10 cellular contexts compared by ENCODE assay signal in the genomic region with DNA sequence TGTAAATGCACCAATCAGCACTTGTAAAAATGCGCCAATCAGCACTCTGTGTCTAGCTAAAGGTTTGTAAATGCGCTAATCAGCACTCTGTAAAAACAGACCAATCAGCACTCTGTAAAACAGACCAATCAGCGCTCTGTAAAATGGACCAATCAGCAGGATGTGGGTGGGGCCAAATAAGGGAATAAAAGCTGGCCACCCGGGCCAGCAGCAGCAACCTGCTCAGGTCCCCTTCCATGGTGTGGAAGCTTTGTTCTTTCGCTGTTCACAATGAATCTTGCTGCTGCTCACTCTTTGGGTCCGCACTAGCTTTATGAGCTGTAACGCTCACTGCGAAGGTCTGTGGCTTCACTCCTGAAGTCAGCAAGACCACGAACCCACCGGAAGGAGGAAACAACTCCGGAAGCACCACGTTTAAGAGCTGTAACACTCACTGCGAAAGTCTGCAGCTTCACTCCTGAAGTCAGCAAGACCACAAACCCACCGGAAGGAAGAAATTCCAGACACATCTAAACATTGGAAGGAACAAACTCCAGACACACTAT. TPM values are rescaled to one million over a fixed set of nuclear protein-coding genes. Genes with fewer than 3 reads are reported as not detected.
DNase-seq lines count a peak whose midpoint lies in the region; ATAC-seq, FAIRE-seq and TF ChIP-seq lines count a peak whose summit lies in the region.
"Not testable (repeated sequence)": the region's sequence is repeated elsewhere in the genome, so short reads cannot be mapped to it uniquely, and the experiment has no call there.
"Had no signal": no experiment of that assay in that cellular context is flagged by ENCODE, and none has a peak within 500 bp of the region (broad histone marks: within the 10 kb centered on the region; RNA-seq: fewer than 3 reads in every experiment).

No MANE protein-coding gene starts in this region.

- H3K4me1 ChIP-seq in astrocyte (ENCODE audit: insufficient read depth, low read length): not testable (repeated sequence)

- not testable (repeated sequence) for H3K27me3 ChIP-seq in astrocyte (ENCODE audit: insufficient read depth, low read length)

- not testable (repeated sequence) for H3K27me3 Mint-ChIP-seq in activated T-helper 17 cell treated with anti-CD3 and anti-CD28 coated beads, Interleukin-2, amount 50 U/mL, for 72 hours; astrocyte (ENCODE audit: low read depth, unreplicated experiment); mesothelial cell of epicardium (ENCODE audit: low read depth)

- H3K36me3 Mint-ChIP-seq in activated T-helper 17 cell treated with anti-CD3 and anti-CD28 coated beads, Interleukin-2, amount 50 U/mL, for 72 hours (ENCODE audit: low read depth); astrocyte (ENCODE audit: low read depth, unreplicated experiment); mesothelial cell of epicardium: not testable (repeated sequence)

- H3K4me3 ChIP-seq in SK-N-MC: peak overlapping the region; percentile 36; the same call in 1 of the 2 replicates
- H3K4me3 ChIP-seq in astrocyte (ENCODE audit: insufficient read depth, low read depth, low read length): not testable (repeated sequence)

- H3K79me2 ChIP-seq in astrocyte (ENCODE audit: insufficient read depth, low read length): not testable (repeated sequence)

- not testable (repeated sequence) for H3K9me3 Mint-ChIP-seq in activated T-helper 17 cell treated with anti-CD3 and anti-CD28 coated beads, Interleukin-2, amount 50 U/mL, for 72 hours; astrocyte (ENCODE audit: unreplicated experiment); mesothelial cell of epicardium

- peak overlapping the region; percentile 88 for H3K27ac Mint-ChIP-seq in activated T-helper 17 cell treated with anti-CD3 and anti-CD28 coated beads, Interleukin-2, amount 50 U/mL, for 72 hours
- peak overlapping the region; percentile 56 for H3K27ac Mint-ChIP-seq in astrocyte (ENCODE audit: unreplicated experiment)
- peak overlapping the region; percentile 7 for H3K27ac Mint-ChIP-seq in mesothelial cell of epicardium

- not testable (repeated sequence) for H3K4me2 ChIP-seq in astrocyte (ENCODE audit: low read length)

- DNase-seq in GDM1 (lab: John Stamatoyannopoulos, UW): peak; percentile 69
- DNase-seq in SK-N-MC (ENCODE audit: low read depth, low spot score); astrocyte (ENCODE audit: low read depth); mesothelial cell of epicardium (ENCODE audit: low spot score in 2 of 2, unreplicated experiment in 2 of 2): not testable (repeated sequence)
- peak; percentile 28 to 30 for DNase-seq in activated CD4-positive, alpha-beta T cell treated with anti-CD3 and anti-CD28 coated beads, Interleukin-2, amount 50 U/mL, for 48 hours
- peak; percentile 25 to 40 for DNase-seq in stimulated activated CD4-positive, alpha-beta T cell treated with anti-CD3 and anti-CD28 coated beads, Interleukin-2, amount 100 ng/mL, for 24 hours

- H2AFZ ChIP-seq in astrocyte (ENCODE audit: low read depth, low read length): not testable (repeated sequence)

- not testable (repeated sequence) for H3K36me3 ChIP-seq in SK-N-MC (ENCODE audit: insufficient read depth, low read length); astrocyte (ENCODE audit: insufficient read depth, low read length)

- not testable (repeated sequence) for H3K9me3 ChIP-seq in SK-N-MC (ENCODE audit: low read depth, low read length); astrocyte (ENCODE audit: insufficient read depth, low read depth, low read length)

- not testable (repeated sequence) for H4K20me1 ChIP-seq in astrocyte (ENCODE audit: insufficient read depth, low read length)

- not testable (repeated sequence) for H3K27ac ChIP-seq in SK-N-MC; astrocyte (ENCODE audit: low read depth, low read length)

- not testable (repeated sequence) for H3K9ac ChIP-seq in SK-N-MC (ENCODE audit: insufficient read length); astrocyte (ENCODE audit: low read length)

- peak; percentile 80 for ATAC-seq in activated T-helper 17 cell treated with anti-CD3 and anti-CD28 coated beads, Interleukin-2, amount 50 U/mL, for 72 hours (replicated peaks)

- peak overlapping the region; percentile 83 for H3K4me3 Mint-ChIP-seq in activated T-helper 17 cell treated with anti-CD3 and anti-CD28 coated beads, Interleukin-2, amount 50 U/mL, for 72 hours
- peak overlapping the region; percentile 67 for H3K4me3 Mint-ChIP-seq in astrocyte (ENCODE audit: unreplicated experiment)
- not testable (repeated sequence) for H3K4me3 Mint-ChIP-seq in mesothelial cell of epicardium

- not testable (repeated sequence) for TF ChIP-seq CTCF in astrocyte (IDR thresholded peaks at IDR 0.05; ENCODE audit: insufficient read depth, low read depth, low read length); mesothelial cell of epicardium (IDR thresholded peaks at IDR 0.05; ENCODE audit: unreplicated experiment)

- FAIRE-seq in astrocyte (lab: Jason Lieb, UNC): not testable (repeated sequence)

- not testable (repeated sequence) for H3K4me1 Mint-ChIP-seq in activated T-helper 17 cell treated with anti-CD3 and anti-CD28 coated beads, Interleukin-2, amount 50 U/mL, for 72 hours; astrocyte (ENCODE audit: low read depth, unreplicated experiment); mesothelial cell of epicardium

RNA-seq across cellular contexts. Expression of gene IGFBP3, which starts 19.2 kb away (rescaled TPM):
- total RNA-seq in activated T-helper 17 cell treated with anti-CD3 and anti-CD28 coated beads, Interleukin-2, amount 50 U/mL, for 72 hours: 1 to 10 TPM; 2.6 to 3.6 TPM
- total RNA-seq in astrocyte: 1,092 and 1,283 TPM in 2 replicates
- total RNA-seq in mesothelial cell of epicardium: 1,085 to 1,177 TPM (median 1,171 TPM) in 3 replicates

RNA-seq across cellular contexts. Expression of gene IGFBP1, which starts 52.0 kb away (rescaled TPM):
- not detected for total RNA-seq in activated T-helper 17 cell treated with anti-CD3 and anti-CD28 coated beads, Interleukin-2, amount 50 U/mL, for 72 hours
- total RNA-seq in astrocyte (not detected in 2 replicates), mesothelial cell of epicardium (not detected in 3 replicates)
- total RNA-seq: ascending aorta, heart right ventricle, left colon had no signal

Comparison
In these comparisons a context has a peak if more than half of its experiments do, and no peak if none do; other contexts are left out.
1. H3K27ac Mint-ChIP-seq: peak in every context shown above with its lines; median percentile 88 in activated T-helper 17 cell treated with anti-CD3 and anti-CD28 coated beads, Interleukin-2, amount 50 U/mL, for 72 hours; 56 in astrocyte; 7 in mesothelial cell of epicardium.
2. RNA of gene IGFBP3, which starts 19.2 kb away (total RNA-seq): 1,092 to 1,283 TPM in astrocyte and 1,085 to 1,177 TPM in mesothelial cell of epicardium; 2.6 to 3.6 TPM in activated T-helper 17 cell treated with anti-CD3 and anti-CD28 coated beads, Interleukin-2, amount 50 U/mL, for 72 hours; every median in the first group is over 100 times any median in the second.